ENCODE assay signal across 1 cellular context in genomic region chr5:131265318-131265803, GRCh38.
TF ChIP-seq lines count a peak whose summit lies in the region.

No MANE protein-coding gene starts in this region.

TF ChIP-seq in HEK293, 187 proteins besides CTCF, POLR2A, EP300 and RAD21 (continued from another document):
- TF ChIP-seq REST (tag by site-specific recombination; IDR thresholded peaks at IDR 0.05) (no peak), ZNF362 (tag by site-specific recombination; IDR thresholded peaks at IDR 0.05) (no peak), ZSCAN23 (tag by site-specific recombination; IDR thresholded peaks at IDR 0.05) (no peak), ZNF341 (tag by site-specific recombination; IDR thresholded peaks at IDR 0.05; ENCODE audit: low read depth) (0 out of 2 replicates have a peak, but pooled peaks have one; percentile 10), ZNF121 (tag by site-specific recombination; IDR thresholded peaks at IDR 0.05) (no peak)
